8 cellular contexts compared by ENCODE assay signal in the genomic region with DNA sequence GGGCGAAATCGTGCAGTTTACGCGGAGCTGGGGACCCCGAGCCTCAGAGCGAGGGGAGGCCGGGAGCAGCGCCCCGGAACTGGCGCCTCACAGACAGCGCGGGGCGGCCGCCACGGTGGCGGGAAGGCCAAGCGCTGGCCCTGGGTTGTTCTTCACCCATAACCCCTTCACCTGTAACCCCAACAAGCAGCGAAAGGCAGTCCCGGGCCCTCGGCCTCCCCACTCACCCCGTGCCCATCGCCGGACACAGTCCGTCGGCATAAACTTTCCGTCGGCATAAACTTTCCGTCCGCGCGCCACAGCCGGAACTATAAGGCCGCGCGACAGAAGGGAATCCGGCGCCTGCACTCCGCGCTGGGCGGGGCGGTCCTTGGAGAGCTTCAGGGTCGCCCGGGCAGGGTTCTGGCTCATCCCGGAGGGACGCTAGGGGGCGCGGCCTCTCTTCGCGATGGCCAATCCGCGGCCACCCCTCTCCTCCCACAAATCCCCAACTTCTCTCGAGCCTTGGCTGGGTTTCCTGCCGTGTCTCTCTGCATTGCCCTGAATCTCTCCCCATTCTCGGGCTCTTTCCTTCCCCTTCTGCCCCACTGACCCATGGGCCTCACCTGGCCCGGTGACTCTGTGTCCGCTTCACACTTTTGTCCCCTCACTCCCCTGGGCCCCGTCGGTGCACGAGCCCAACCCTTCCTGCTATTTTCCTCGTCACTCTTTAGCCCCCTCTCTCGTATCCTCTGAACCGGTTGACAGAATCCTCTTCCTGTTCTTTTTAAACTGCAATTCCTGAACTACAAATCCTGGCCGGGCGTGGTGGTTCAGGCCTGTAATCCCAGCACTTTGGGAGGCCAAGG.
DNase-seq lines count a peak whose midpoint lies in the region; ATAC-seq lines count a peak whose summit lies in the region.

A gene (minus strand): TSS at position 261 of the 848 bp plus-strand sequence. CDS start 3,751 bp downstream, outside the sequence.

- peak; percentile 94 for ATAC-seq in HG03460 (IDR thresholded peaks at IDR 0.05; ENCODE audit: unreplicated experiment)

- peak within 1 kb of the TSS; percentile 74 to 96 (median 89) for H3K4me2 ChIP-seq in BLaER1 treated with 17β-estradiol and CSF1 and Interleukin-3, amounts not matched to agents 10 nM and 100 nM

- H3K4me3 ChIP-seq in BLaER1 treated with 17β-estradiol and CSF1 and Interleukin-3, amounts not matched to agents 10 nM and 100 nM, result peak within 1 kb of the TSS; percentile 75 to 95 (median 88)

- H3K4me1 ChIP-seq in BLaER1 treated with 17β-estradiol and CSF1 and Interleukin-3, amounts not matched to agents 10 nM and 100 nM, result peaks cover 31 to 44% (median 40%) of the 10 kb centered on the region in 10 experiments

- peaks cover 0 to 21% (median 14%) of the 10 kb centered on the region in 11 experiments; a peak in 16 of 22 replicates for H3K36me3 ChIP-seq in BLaER1 treated with 17β-estradiol and CSF1 and Interleukin-3, amounts not matched to agents 10 nM and 100 nM

- peaks cover 0 to 6% (median 0%) of the 10 kb centered on the region in 11 experiments; a peak in 1 of 22 replicates for H4K20me1 ChIP-seq in BLaER1 treated with 17β-estradiol and CSF1 and Interleukin-3, amounts not matched to agents 10 nM and 100 nM

- peak within 1 kb of the TSS; percentile 91 to 98 (median 96) for H3K27ac ChIP-seq in BLaER1 treated with 17β-estradiol and CSF1 and Interleukin-3, amounts not matched to agents 10 nM and 100 nM
- peak within 1 kb of the TSS; percentile 99 for H3K27ac ChIP-seq in cingulate gyrus (ENCODE audit: low read depth, low read length)

- H3K9me3 ChIP-seq in BLaER1 treated with 17β-estradiol and CSF1 and Interleukin-3, amounts not matched to agents 10 nM and 100 nM (replicated peaks in 1 of 11), result no peaks in the 10 kb centered on the region

- peak within 1 kb of the TSS; percentile 93 to 99 (median 97) for H3K9ac ChIP-seq in BLaER1 treated with 17β-estradiol and CSF1 and Interleukin-3, amounts not matched to agents 10 nM and 100 nM

- DNase-seq in GM19240 (ENCODE audit: insufficient read length, low spot score), result peak; percentile 86
- DNase-seq in NCI-H524 treated with DMSO at 0.1 percent for 48 hours (lab: John Stamatoyannopoulos, UW), result peak; percentile 75
- DNase-seq in activated CD4-positive, alpha-beta T cell treated with anti-CD3 and anti-CD28 coated beads for 4 hours, result peak; percentile 94 to 95
- peak; percentile 97 for DNase-seq in kidney tubule cell (ENCODE audit: low spot score)
- DNase-seq in stimulated activated CD4-positive, alpha-beta T cell treated with anti-CD3 and anti-CD28 coated beads, Interleukin-1b, Interleukin-23, amount 100 ng/mL, for 24 hours (ENCODE audit: low read depth in 4 of 4, low spot score in 1 of 4), result peak; percentile 91 to 98 (median 94)

- H3K27me3 ChIP-seq in BLaER1 treated with 17β-estradiol and CSF1 and Interleukin-3, amounts not matched to agents 10 nM and 100 nM, result no peaks in the 10 kb centered on the region

Comparison
In these comparisons a context has a peak if more than half of its experiments do, and no peak if none do; other contexts are left out.
1. Peak in every context shown above with its lines: DNase-seq, ATAC-seq, H3K4me3 ChIP-seq and H3K27ac ChIP-seq.